Comparison of ENCODE assay signal across 30 cellular contexts in the genomic region with DNA sequence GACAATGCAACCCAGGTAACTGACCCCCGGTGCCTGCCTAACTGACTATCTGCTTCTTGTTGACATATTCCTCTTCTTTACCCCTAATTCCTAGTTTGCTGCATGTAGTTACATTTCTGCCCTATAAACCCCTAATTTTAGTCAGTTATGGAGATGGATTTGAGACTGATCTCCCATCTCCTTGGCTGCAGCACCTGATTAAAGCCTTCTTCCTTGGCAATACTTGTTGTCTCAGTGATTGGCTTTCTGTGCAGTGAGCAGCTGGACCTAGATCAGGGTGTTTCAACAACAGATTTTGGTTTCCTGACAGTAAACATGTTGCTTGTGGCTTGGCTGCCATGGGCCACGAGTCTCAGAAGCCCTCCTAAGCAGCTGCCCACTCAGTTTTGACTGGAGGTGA.
"Had no signal": no experiment of that assay in that cellular context is flagged by ENCODE, and none has a peak within 500 bp of the region (broad histone marks: within the 10 kb centered on the region; RNA-seq: fewer than 3 reads in every experiment).

No MANE protein-coding gene starts in this region.

- H3K4me3 Mint-ChIP-seq: dendritic cell treated with granulocyte-macrophage colony-stimulating factor and Interleukin-4, amounts not matched to agents 40 ng/mL and 50 ng/mL, for 4 days; endodermal cell; mesothelial cell of epicardium; naive B cell; natural killer cell treated with Interleukin-12 subunit alpha and Interleukin-12 subunit beta and Interleukin-15 and Interleukin-18, amount 100 ng/mL, for 72 hours; neural crest cell; stimulated activated effector memory CD8-positive, alpha-beta T cell treated with anti-CD3 and anti-CD28 coated beads, Interleukin-12 subunit alpha, Interleukin-12 subunit beta, amount 100 ng/mL, for 72 hours had no signal

- FAIRE-seq: urothelium cell line had no signal

- H3K4me3 ChIP-seq: colonic mucosa, esophagus muscularis mucosa, gastroesophageal sphincter, heart left ventricle, mucosa of descending colon, right atrium auricular region, sigmoid colon, thoracic aorta, tibial nerve, upper lobe of left lung had no signal

- H3K36me3 ChIP-seq: colonic mucosa, right atrium auricular region, sigmoid colon had no signal

- ATAC-seq: gastroesophageal sphincter; heart left ventricle; mucosa of descending colon; natural killer cell treated with Interleukin-12 subunit alpha and Interleukin-12 subunit beta and Interleukin-15 and Interleukin-18, amount 100 ng/mL, for 72 hours; stimulated activated effector memory CD8-positive, alpha-beta T cell treated with anti-CD3 and anti-CD28 coated beads, Interleukin-12 subunit alpha, Interleukin-12 subunit beta, amount 100 ng/mL, for 72 hours; stimulated activated naive CD8-positive, alpha-beta T cell treated with anti-CD3 and anti-CD28 coated beads, Interleukin-15, Interleukin-2, amounts not matched to agents 100 U/mL and 50 U/mL, for 24 hours had no signal

- H3K27me3 Mint-ChIP-seq: dendritic cell treated with granulocyte-macrophage colony-stimulating factor and Interleukin-4, amounts not matched to agents 40 ng/mL and 50 ng/mL, for 4 days; naive B cell; natural killer cell treated with Interleukin-12 subunit alpha and Interleukin-12 subunit beta and Interleukin-15 and Interleukin-18, amount 100 ng/mL, for 72 hours; progenitor cell of endocrine pancreas had no signal

- H3K4me1 Mint-ChIP-seq: endodermal cell, mesothelial cell of epicardium, neural crest cell had no signal

- H3K27ac ChIP-seq: colonic mucosa, esophagus muscularis mucosa, foreskin keratinocyte, gastroesophageal sphincter, heart left ventricle, neutrophil, parathyroid adenoma, right atrium auricular region, sigmoid colon, thoracic aorta, tibial nerve, upper lobe of left lung had no signal

- DNase-seq: colonic mucosa; effector CD8-positive, alpha-beta T cell; endodermal cell; heart left ventricle; hippocampal formation; immature natural killer cell; islet precursor cell; mesenchymal stem cell; mucosa of descending colon; naive B cell; sigmoid colon; stimulated activated CD4-positive, alpha-beta T cell treated with anti-CD3 and anti-CD28 coated beads, Interleukin-2, amount 100 ng/mL, for 24 hours; stimulated activated CD4-positive, alpha-beta T cell treated with anti-CD3 and anti-CD28 coated beads, Interleukin-4, amount 100 ng/mL, for 24 hours; stimulated activated naive CD8-positive, alpha-beta T cell treated with anti-CD3 and anti-CD28 coated beads, Interleukin-15, Interleukin-2, amounts not matched to agents 100 U/mL and 50 U/mL, for 24 hours; upper lobe of left lung had no signal

- H2AFZ ChIP-seq: parathyroid adenoma had no signal

- H3K27me3 ChIP-seq: colonic mucosa, esophagus muscularis mucosa, foreskin keratinocyte, gastroesophageal sphincter, heart left ventricle, neutrophil, right atrium auricular region, sigmoid colon, tibial nerve, upper lobe of left lung had no signal

- H3K9ac ChIP-seq: parathyroid adenoma had no signal

- H3K27ac Mint-ChIP-seq: dendritic cell treated with granulocyte-macrophage colony-stimulating factor and Interleukin-4, amounts not matched to agents 40 ng/mL and 50 ng/mL, for 4 days; endodermal cell; mesothelial cell of epicardium; progenitor cell of endocrine pancreas; stimulated activated effector memory CD8-positive, alpha-beta T cell treated with anti-CD3 and anti-CD28 coated beads, Interleukin-12 subunit alpha, Interleukin-12 subunit beta, amount 100 ng/mL, for 72 hours had no signal

- H3K9me3 ChIP-seq: colonic mucosa had no signal

- H3K36me3 Mint-ChIP-seq: stimulated activated effector memory CD8-positive, alpha-beta T cell treated with anti-CD3 and anti-CD28 coated beads, Interleukin-12 subunit alpha, Interleukin-12 subunit beta, amount 100 ng/mL, for 72 hours had no signal

- H3K4me1 ChIP-seq: colonic mucosa, esophagus muscularis mucosa, foreskin keratinocyte, gastroesophageal sphincter, heart left ventricle, parathyroid adenoma, right atrium auricular region, sigmoid colon, tibial nerve, upper lobe of left lung had no signal

- H3K79me2 ChIP-seq: parathyroid adenoma had no signal
